ENCODE assay signal across 11 cellular contexts in the genomic region with DNA sequence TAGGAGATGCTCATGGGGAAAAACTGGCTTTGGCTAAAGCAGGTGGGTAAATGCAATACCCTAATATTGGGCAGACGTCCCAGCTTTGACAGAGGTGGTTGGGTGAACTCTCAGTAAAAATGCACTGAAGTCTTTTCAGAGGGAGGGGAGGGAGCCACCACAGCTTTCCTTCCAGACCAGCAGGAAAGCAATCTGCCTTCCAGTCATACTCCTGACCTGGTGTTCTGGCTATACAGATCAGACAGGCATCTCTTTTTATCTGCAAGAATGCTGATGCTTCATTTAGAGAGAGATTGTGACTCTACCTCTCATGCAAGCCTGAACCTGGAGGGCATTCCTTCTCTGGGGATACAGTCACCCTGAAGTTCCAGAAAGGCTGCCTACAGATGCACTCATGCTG. TPM values are rescaled to one million over a fixed set of nuclear protein-coding genes. Genes with fewer than 3 reads are reported as not detected.
"Had no signal": no experiment of that assay in that cellular context is flagged by ENCODE, and none has a peak within 500 bp of the region (broad histone marks: within the 10 kb centered on the region; RNA-seq: fewer than 3 reads in every experiment).

No MANE protein-coding gene starts in this region.

- H3K4me2 ChIP-seq: GM23338 had no signal

- H3K4me3 ChIP-seq: GM23248, GM23338, HAP-1 had no signal

- H3K4me1 ChIP-seq: HAP-1 had no signal

- DNase-seq: GM23248, GOT3, H7, H9, HCEC 1CT, HFFc6 had no signal

- H3K27ac ChIP-seq: GM23248 had no signal

- H3K36me3 ChIP-seq: HAP-1 had no signal

- H3K9ac ChIP-seq: GM23248 had no signal

- ATAC-seq: GM23338, HCT116 had no signal

- H2AFZ ChIP-seq: GM23248, GM23338 had no signal

- FAIRE-seq: H1, H54 had no signal

RNA-seq across cellular contexts. Expression of a gene that starts 52.6 kb away (rescaled TPM):
- total RNA-seq: GM23248, HFFc6 had no signal
- polyA plus RNA-seq: GM23248 had no signal
